In the genomic region with DNA sequence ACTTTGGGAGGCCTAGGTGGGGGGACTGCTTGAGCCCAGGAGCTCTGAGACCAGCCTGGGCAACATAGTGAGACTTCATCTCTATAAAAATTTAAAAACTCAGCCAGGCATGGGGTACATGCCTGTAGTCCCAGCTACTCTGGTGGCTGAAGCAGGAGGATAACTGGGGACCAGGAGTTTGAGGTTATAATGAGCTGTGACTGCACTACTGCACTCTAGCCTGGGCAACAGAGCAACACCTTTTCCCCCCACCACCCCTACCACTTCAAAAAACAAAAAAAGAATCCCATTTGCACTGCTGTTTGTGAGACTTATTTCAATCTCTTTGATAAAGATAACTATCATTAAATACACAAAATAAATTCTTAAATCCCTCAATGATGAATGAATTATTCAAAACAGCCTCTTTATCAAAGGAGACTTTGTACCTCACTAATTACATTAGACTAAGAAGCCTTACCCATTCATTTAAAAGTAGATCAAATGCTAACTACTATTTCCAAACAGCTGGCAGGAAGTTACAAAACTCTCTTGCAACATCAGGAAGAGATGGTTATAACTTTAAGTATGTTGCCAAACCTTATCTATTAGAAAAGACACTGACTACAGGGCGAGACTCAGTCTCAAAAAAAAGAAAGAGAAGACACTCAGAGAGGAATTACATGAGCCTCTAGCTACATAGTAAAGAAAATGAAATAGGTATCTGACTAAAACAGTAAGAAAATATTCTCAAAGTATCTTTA, we compare ENCODE assay signal across 8 cellular contexts.
DNase-seq lines count a peak whose midpoint lies in the region; ATAC-seq and TF ChIP-seq lines count a peak whose summit lies in the region.

No MANE protein-coding gene starts in this region.

- ATAC-seq in GM19455 (IDR thresholded peaks at IDR 0.05; ENCODE audit: unreplicated experiment) (no peak), HG02938 (IDR thresholded peaks at IDR 0.05; ENCODE audit: unreplicated experiment) (no peak)

- H3K27me3 ChIP-seq in neutrophil = no peaks in the 10 kb centered on the region

- DNase-seq in EH (ENCODE audit: low read depth) (peak; percentile 71), NOMO-1 treated with dmso at 0.1 percent for 144 hours (lab: John Stamatoyannopoulos, UW; ENCODE audit: unreplicated experiment) (peak; percentile 58), epithelial cell of esophagus (ENCODE audit: low read depth) (peak; percentile 77), NCI-H2029 (lab: John Stamatoyannopoulos, UW) (no peak)
- no peak for DNase-seq in stimulated activated CD4-positive, alpha-beta T cell treated with anti-CD3 and anti-CD28 coated beads, Interleukin-2, amount 100 ng/mL, for 24 hours

- peaks cover 38 to 50% of the 10 kb centered on the region in 2 experiments for H3K4me1 ChIP-seq in neutrophil (ENCODE audit: control insufficient read depth in 1 of 2, insufficient read depth in 1 of 2, low read depth in 1 of 2, low read length in 1 of 2)

- H3K27ac ChIP-seq in neutrophil = peak overlapping the region; percentile 75

- TF ChIP-seq CTCF in epithelial cell of esophagus (IDR thresholded peaks at IDR 0.05; ENCODE audit: insufficient read depth, low read depth, low read length, missing control alignments) = no peak
- no peak for TF ChIP-seq CTCF in neutrophil (IDR thresholded peaks at IDR 0.05)

- H3K9me3 ChIP-seq in neutrophil = no peaks in the 10 kb centered on the region

- no peaks in the 10 kb centered on the region for H3K36me3 ChIP-seq in neutrophil

- H3K4me3 ChIP-seq in epithelial cell of esophagus (ENCODE audit: low read length) (no peak overlapping the region), neutrophil (ENCODE audit: low read depth in 1 of 2, low read length in 1 of 2) (peak overlapping the region; percentile 43 to 47)

Comparison
In these comparisons a context has a peak if more than half of its experiments do, and no peak if none do; other contexts are left out.
1. DNase-seq: peak in EH (single experiment), NOMO-1 treated with dmso at 0.1 percent for 144 hours (single experiment) and epithelial cell of esophagus (single experiment); none in NCI-H2029 (single experiment) and stimulated activated CD4-positive, alpha-beta T cell treated with anti-CD3 and anti-CD28 coated beads, Interleukin-2, amount 100 ng/mL, for 24 hours (0 of 2).